9 cellular contexts compared by ENCODE assay signal in genomic region chr12:124564232-124564958, GRCh38. TPM values are rescaled to one million over a fixed set of nuclear protein-coding genes. Genes with fewer than 3 reads are reported as not detected.
DNase-seq lines count a peak whose midpoint lies in the region; ATAC-seq and TF ChIP-seq lines count a peak whose summit lies in the region.
"Had no signal": no experiment of that assay in that cellular context is flagged by ENCODE, and none has a peak within 500 bp of the region (broad histone marks: within the 10 kb centered on the region; RNA-seq: fewer than 3 reads in every experiment).

No MANE protein-coding gene starts in this region.

- intact Hi-C loops in activated B cell treated with CpG ODN at 0.5 μM for 24 hours (cut with micrococcal nuclease): loop anchor here (10.0 kb wide), 2 partner anchors 300 to 1180 kb away; partner anchors contain the start of genes KMT5A and SCARB1
- intact Hi-C loops in tibial artery (cut with DNase I; ENCODE audit: low total_unique reads): no loop called here

- ATAC-seq in activated B cell treated with CpG ODN at 0.5 μM for 24 hours (ENCODE audit: low read depth): no peak
- no peak for ATAC-seq in GM18520 (IDR thresholded peaks at IDR 0.05; ENCODE audit: unreplicated experiment)
- no peak for ATAC-seq in GM18502 (IDR thresholded peaks at IDR 0.05; ENCODE audit: poor library complexity, unreplicated experiment)
- no peak for ATAC-seq in HG02973 (IDR thresholded peaks at IDR 0.05; ENCODE audit: unreplicated experiment)

- POLR2A ChIA-PET in activated B cell treated with CpG ODN at 0.5 μM for 24 hours (lab: Charles Lee): interaction anchor here (2.7 kb wide), 1 partner anchor 13 kb away, joined by 8 read pairs; no protein-coding TSS in a partner anchor

- no peak for TF ChIP-seq CTCF in activated B cell treated with CpG ODN at 0.5 μM for 24 hours (IDR thresholded peaks at IDR 0.05)
- TF ChIP-seq CTCF in kidney epithelial cell (IDR thresholded peaks at IDR 0.05; ENCODE audit: insufficient read depth, low read length, poor library complexity, severe bottlenecking): no peak
- TF ChIP-seq CTCF in tibial artery (IDR thresholded peaks at IDR 0.05): no peak

- H3K4me3 ChIP-seq in kidney epithelial cell (ENCODE audit: low read depth, low read length): peak overlapping the region; percentile 97
- H3K4me3 ChIP-seq in tibial artery: peak overlapping the region; percentile 88 to 94

- H3K4me1 ChIP-seq in tibial artery: peaks cover 8 to 70% (median 50%) of the 10 kb centered on the region in 4 donors

- no peaks in the 10 kb centered on the region for H3K9me3 ChIP-seq in tibial artery

- CTCF ChIA-PET in activated B cell treated with CpG ODN at 0.5 μM for 24 hours (lab: Charles Lee): no interaction called here

- H3K4me1 Mint-ChIP-seq in activated T-cell treated with anti-CD3 and anti-CD28 coated beads, Interleukin-2, amount 50 U/mL, for 24 hours (ENCODE audit: low read depth): peaks cover 51% of the 10 kb centered on the region
- peaks cover 62% of the 10 kb centered on the region for H3K4me1 Mint-ChIP-seq in activated B cell treated with CpG ODN at 0.5 μM for 24 hours

- peak overlapping the region; percentile 92 to 97 for H3K27ac ChIP-seq in tibial artery

- H3K4me3 Mint-ChIP-seq in activated T-cell treated with anti-CD3 and anti-CD28 coated beads, Interleukin-2, amount 50 U/mL, for 24 hours: peak overlapping the region; percentile 25
- peak overlapping the region; percentile 19 for H3K4me3 Mint-ChIP-seq in activated B cell treated with CpG ODN at 0.5 μM for 24 hours

- peaks cover 9% of the 10 kb centered on the region for H3K36me3 Mint-ChIP-seq in activated T-cell treated with anti-CD3 and anti-CD28 coated beads, Interleukin-2, amount 50 U/mL, for 24 hours (ENCODE audit: low read depth)
- peaks cover 5% of the 10 kb centered on the region for H3K36me3 Mint-ChIP-seq in activated B cell treated with CpG ODN at 0.5 μM for 24 hours (ENCODE audit: low read depth)

- no peak for DNase-seq in activated T-cell treated with anti-CD3 and anti-CD28 coated beads, Interleukin-2, amount 50 U/mL, for 24 hours
- DNase-seq in activated T-cell treated with anti-CD3 and anti-CD28 coated beads, Interleukin-2, amount 50 U/mL, for 48 hours: no peak
- DNase-seq in activated B cell treated with CpG ODN at 0.5 μM for 24 hours: no peak
- no peak for DNase-seq in kidney epithelial cell (ENCODE audit: low read depth)
- no peak for DNase-seq in tibial artery
- DNase-seq: CD4-positive, CD25-positive, alpha-beta regulatory T cell had no signal

- H3K36me3 ChIP-seq in kidney epithelial cell (ENCODE audit: control insufficient read depth, insufficient read depth, low read length) (no peaks in the 10 kb centered on the region), tibial artery (no peaks in the 10 kb centered on the region)

- no peaks in the 10 kb centered on the region for H3K27me3 ChIP-seq in kidney epithelial cell (ENCODE audit: control insufficient read depth, insufficient read depth, low read length)
- no peaks in the 10 kb centered on the region for H3K27me3 ChIP-seq in tibial artery

- H3K27ac Mint-ChIP-seq in activated T-cell treated with anti-CD3 and anti-CD28 coated beads, Interleukin-2, amount 50 U/mL, for 24 hours: no peak overlapping the region
- H3K27ac Mint-ChIP-seq in activated B cell treated with CpG ODN at 0.5 μM for 24 hours: no peak overlapping the region

- H3K27me3 Mint-ChIP-seq in activated T-cell treated with anti-CD3 and anti-CD28 coated beads, Interleukin-2, amount 50 U/mL, for 24 hours: no peaks in the 10 kb centered on the region
- H3K27me3 Mint-ChIP-seq in activated B cell treated with CpG ODN at 0.5 μM for 24 hours: no peaks in the 10 kb centered on the region
- H3K27me3 Mint-ChIP-seq: CD4-positive, CD25-positive, alpha-beta regulatory T cell had no signal

- no peaks in the 10 kb centered on the region for H3K9me3 Mint-ChIP-seq in activated T-cell treated with anti-CD3 and anti-CD28 coated beads, Interleukin-2, amount 50 U/mL, for 24 hours
- peaks cover 5% of the 10 kb centered on the region for H3K9me3 Mint-ChIP-seq in activated B cell treated with CpG ODN at 0.5 μM for 24 hours
- H3K9me3 Mint-ChIP-seq: CD4-positive, CD25-positive, alpha-beta regulatory T cell had no signal

RNA-seq across cellular contexts. Expression of gene NCOR2, which starts 3.0 kb away (rescaled TPM):
- total RNA-seq in activated B cell treated with CpG ODN at 0.5 μM for 24 hours: 136 and 154 TPM in 2 replicates
- total RNA-seq in kidney epithelial cell: 113 and 115 TPM in 2 replicates
